9 cellular contexts compared by ENCODE assay signal in the genomic region with DNA sequence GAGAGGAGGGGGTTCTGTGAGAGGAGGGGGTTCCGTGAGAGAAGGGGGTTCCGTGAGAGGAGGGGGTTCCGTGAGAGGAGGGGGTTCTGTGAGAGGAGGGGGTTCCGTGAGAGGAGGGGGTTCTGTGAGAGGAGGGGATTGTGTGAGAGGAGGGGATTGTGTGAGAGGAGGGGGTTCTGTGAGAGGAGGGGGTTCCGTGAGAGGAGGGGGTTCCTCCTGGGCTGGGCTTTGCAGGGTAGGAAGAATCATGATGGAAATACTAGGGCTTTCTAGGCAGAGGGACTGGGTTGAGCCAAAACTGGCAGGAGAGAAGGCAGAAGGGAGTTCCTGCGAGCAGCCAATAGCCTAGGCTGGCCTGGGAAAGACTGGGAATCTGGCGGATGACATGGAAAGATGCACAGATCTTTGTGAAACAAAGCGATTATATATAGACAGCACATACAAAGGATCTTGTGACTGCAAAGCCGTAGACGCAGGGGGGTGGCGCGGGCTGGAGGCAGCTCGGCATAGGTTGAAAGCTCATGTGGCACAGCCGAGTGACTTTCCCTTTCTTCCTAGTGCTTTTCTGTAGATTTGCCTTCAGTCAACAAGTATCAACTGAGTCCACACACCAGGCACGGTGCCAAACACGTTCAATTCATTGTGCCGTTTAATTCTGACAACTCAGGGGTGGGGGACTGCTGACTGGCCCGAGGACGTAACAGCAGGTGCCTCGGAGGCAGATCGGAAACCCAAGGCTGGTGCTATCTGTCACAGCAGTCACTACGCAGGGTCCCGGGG. TPM values are rescaled to one million over a fixed set of nuclear protein-coding genes. Genes with fewer than 3 reads are reported as not detected.
A peak's percentile ranks its signal among the peaks of the same experiment; 100 is the strongest.
DNase-seq lines count a peak whose midpoint lies in the region; ATAC-seq and TF ChIP-seq lines count a peak whose summit lies in the region.
"Had no signal": no experiment of that assay in that cellular context is flagged by ENCODE, and none has a peak within 500 bp of the region (broad histone marks: within the 10 kb centered on the region; RNA-seq: fewer than 3 reads in every experiment).

No MANE protein-coding gene starts in this region.

- DNase-seq in Ammon's horn (ENCODE audit: low spot score) (peak; percentile 74), NCI-H1417 treated with DMSO at 0.1 percent for 48 hours (lab: John Stamatoyannopoulos, UW) (peak; percentile 72), adrenal gland (peak in 5 of 7 donors; percentile 49 to 72 (median 52)), medulla oblongata (ENCODE audit: extremely low spot score) (peak; percentile 69), DMS114 treated with DMSO at 0.1 percent for 48 hours (lab: John Stamatoyannopoulos, UW; ENCODE audit: unreplicated experiment) (no peak), OCI-M1 (lab: John Stamatoyannopoulos, UW) (no peak)

- WGBS in adrenal gland, 4 donors, result 55 to 64% (median 63%) methylated on average over 22 to 23 of the region's 23 CpGs

- TF ChIP-seq POLR2A in adrenal gland (IDR thresholded peaks at IDR 0.05), result no peak

- no peak for ATAC-seq in GM21723 (IDR thresholded peaks at IDR 0.05; ENCODE audit: unreplicated experiment)
- no peak for ATAC-seq in GM21526 (IDR thresholded peaks at IDR 0.05; ENCODE audit: low FRiP score, unreplicated experiment)

- peaks cover 18 to 59% of the 10 kb centered on the region in 2 donors for H3K4me1 ChIP-seq in adrenal gland (replicated peaks in 1 of 2)

- H3K4me3 ChIP-seq in adrenal gland, result no peak overlapping the region

- H3K27ac ChIP-seq in adrenal gland, result peak overlapping the region in 4 of 5 donors; percentile 41 to 83 (median 62)
- H3K27ac ChIP-seq: C4-2B had no signal

- peaks cover 0 to 10% of the 10 kb centered on the region in 2 donors for H3K36me3 ChIP-seq in adrenal gland (replicated peaks in 1 of 2)

- H3K27me3 ChIP-seq in adrenal gland, result no peaks in the 10 kb centered on the region

- intact Hi-C loops in adrenal gland (cut with DNase I), result no loop called here

- TF ChIP-seq CTCF in adrenal gland (IDR thresholded peaks at IDR 0.05), result no peak

- no peaks in the 10 kb centered on the region for H3K9me3 ChIP-seq in adrenal gland (replicated peaks in 1 of 3)

RNA-seq across cellular contexts. Expression of gene PAM16, which starts 6.3 kb away (rescaled TPM):
- 10 to 100 TPM; 35.5 to 68.8 (median 54.0) TPM for total RNA-seq in adrenal gland
- polyA plus RNA-seq in adrenal gland, result 100 to 1,000 TPM in 2 of 3 donors, 10 to 100 TPM in 1; 25.0 to 310 (median 285) TPM

RNA-seq across cellular contexts. Expression of gene VASN, which starts 26.8 kb away (rescaled TPM):
- 10 to 100 TPM; 16.1 to 44.7 (median 27.4) TPM for total RNA-seq in adrenal gland
- polyA plus RNA-seq in adrenal gland, result 10 to 100 TPM in 2 of 3 donors, under 1 TPM in 1; 0.77 to 23.9 (median 15.5) TPM

RNA-seq across cellular contexts. Expression of gene GLIS2, which starts 29.0 kb away (rescaled TPM):
- total RNA-seq in adrenal gland, result 10 to 100 TPM; 11.9 to 36.2 (median 18.6) TPM
- polyA plus RNA-seq in adrenal gland, result 10 to 100 TPM in 2 of 3 donors, 1 to 10 TPM in 1; 2.0 to 16.7 (median 13.4) TPM

Comparison
In these comparisons a context has a peak if more than half of its experiments do, and no peak if none do; other contexts are left out.
1. DNase-seq: peak in Ammon's horn (single experiment), NCI-H1417 treated with DMSO at 0.1 percent for 48 hours (single experiment), adrenal gland (5 of 7) and medulla oblongata (single experiment); none in DMS114 treated with DMSO at 0.1 percent for 48 hours (single experiment) and OCI-M1 (single experiment).